In genomic region chr13:109146393-109146792, GRCh38 we compare ENCODE assay signal across 20 cellular contexts.
DNase-seq lines count a peak whose midpoint lies in the region; ATAC-seq, FAIRE-seq and TF ChIP-seq lines count a peak whose summit lies in the region.
"Had no signal": no experiment of that assay in that cellular context is flagged by ENCODE, and none has a peak within 500 bp of the region (broad histone marks: within the 10 kb centered on the region; RNA-seq: fewer than 3 reads in every experiment).

No MANE protein-coding gene starts in this region.

- H3K9me3 Mint-ChIP-seq in astrocyte (ENCODE audit: unreplicated experiment), result peaks cover 6% of the 10 kb centered on the region
- H3K9me3 Mint-ChIP-seq in CD4-positive, alpha-beta T cell, result no peaks in the 10 kb centered on the region

- H2BK20ac ChIP-seq in IMR-90 (ENCODE audit: low read depth, low read length), result peak overlapping the region; percentile 86

- POLR2A ChIA-PET in A673 (lab: Charles Lee; ENCODE audit: low non-redundant PET) (no interaction called here), IMR-90 (lab: Charles Lee; ENCODE audit: unreplicated experiment) (no interaction called here)
- POLR2A ChIA-PET in CD4-positive, alpha-beta T cell (lab: Charles Lee), result no interaction called here

- TF ChIP-seq RAD21 in IMR-90 (IDR thresholded peaks at IDR 0.05; ENCODE audit: low read length), result no peak

- no peak overlapping the region for H3K23ac ChIP-seq in IMR-90 (ENCODE audit: low read depth, low read length)
- no peak overlapping the region for H3K23ac ChIP-seq in mesenchymal stem cell (ENCODE audit: low read length in 2 of 2)

- H2BK12ac ChIP-seq in mesenchymal stem cell (ENCODE audit: low read length in 2 of 2), result peak overlapping the region; percentile 3 to 57

- peak overlapping the region; percentile 75 for H4K91ac ChIP-seq in IMR-90 (ENCODE audit: insufficient read depth, low read depth, low read length)
- no peak overlapping the region for H4K91ac ChIP-seq in mesenchymal stem cell (ENCODE audit: low read length)

- H3K27me3 ChIP-seq in A673 (replicated peaks; ENCODE audit: insufficient read depth, low read depth, low read length, poor library complexity) (no peaks in the 10 kb centered on the region), IMR-90 (ENCODE audit: control insufficient read depth, insufficient read depth, low read length) (peaks cover 7% of the 10 kb centered on the region), astrocyte (ENCODE audit: insufficient read depth, low read length) (no peaks in the 10 kb centered on the region), mesenchymal stem cell (ENCODE audit: control insufficient read depth in 1 of 2, insufficient read depth in 1 of 2, low read length in 2 of 2) (peaks cover 0 to 14% of the 10 kb centered on the region in 2 experiments), MG63 (no peaks in the 10 kb centered on the region)
- H3K27me3 ChIP-seq in CD4-positive, alpha-beta T cell (ENCODE audit: control insufficient read depth, insufficient read depth, low read length), result peaks cover 7% of the 10 kb centered on the region

- H2AFZ ChIP-seq in IMR-90 (replicated peaks; ENCODE audit: low read length, poor library complexity) (no peak overlapping the region), astrocyte (ENCODE audit: low read depth, low read length) (no peak overlapping the region), mesenchymal stem cell (ENCODE audit: low read depth, low read length) (no peak overlapping the region)

- H4K5ac ChIP-seq in IMR-90 (ENCODE audit: low read depth, low read length), result peak overlapping the region; percentile 77; the same call in 1 of the 2 replicates

- H3K4me3 ChIP-seq in A673 (ENCODE audit: low read depth, low read length, poor library complexity, severe bottlenecking) (no peak overlapping the region), IMR-90 (ENCODE audit: insufficient read depth, low read depth, low read length) (no peak overlapping the region), astrocyte (ENCODE audit: insufficient read depth, low read depth, low read length) (no peak overlapping the region), mesenchymal stem cell (ENCODE audit: insufficient read depth in 1 of 2, low read depth in 1 of 2, low read length in 2 of 2) (no peak overlapping the region), MG63 (no peak overlapping the region)

- WGBS in IMR-90 (ENCODE audit: extremely low coverage in 2 of 2, insufficient read length in 1 of 2), 2 experiments, result no CpG with 5 or more reads among the region's 4 CpGs
- 100% methylated on average over 2 of the region's 4 CpGs for WGBS in mesenchymal stem cell

- H3K9me3 ChIP-seq in A673 (ENCODE audit: low read depth, low read length, poor library complexity, severe bottlenecking) (no peaks in the 10 kb centered on the region), IMR-90 (ENCODE audit: control insufficient read depth, insufficient read depth, low read length) (no peaks in the 10 kb centered on the region), astrocyte (ENCODE audit: insufficient read depth, low read depth, low read length) (no peaks in the 10 kb centered on the region), mesenchymal stem cell (ENCODE audit: control insufficient read depth, low read length) (no peaks in the 10 kb centered on the region), MG63 (no peaks in the 10 kb centered on the region)
- no peaks in the 10 kb centered on the region for H3K9me3 ChIP-seq in CD4-positive, alpha-beta T cell (ENCODE audit: control insufficient read depth, low read length)

- peak overlapping the region; percentile 49 to 50; a peak in 3 of 4 replicates for H4K8ac ChIP-seq in IMR-90 (ENCODE audit: low read depth in 2 of 2, low read length in 2 of 2)
- peak overlapping the region; percentile 61 for H4K8ac ChIP-seq in mesenchymal stem cell (ENCODE audit: low read length)

- DNase-seq in A673 (ENCODE audit: low spot score) (no peak), IMR-90 (no peak), astrocyte (ENCODE audit: low read depth) (no peak), mesenchymal stem cell (no peak), NCI-H2196 treated with DMSO at 0.1 percent for 48 hours (lab: John Stamatoyannopoulos, UW; ENCODE audit: unreplicated experiment) (no peak), MG63 (no peak)
- no peak for DNase-seq in stimulated activated naive CD4-positive, alpha-beta T cell (lab: John Stamatoyannopoulos, UW)
- no peak for DNase-seq in CD4-positive, alpha-beta T cell
- DNase-seq: ACHN; AML-193; COR-L47; H7; NCI-H1930; NCI-H2171; NCI-H446 treated with DMSO at 0.1 percent for 48 hours; NK-92 treated with Interleukin-12 subunit alpha and Interleukin-12 subunit beta, amount 100 ng/mL, for 24 hours had no signal

- H3K27ac Mint-ChIP-seq in astrocyte (ENCODE audit: unreplicated experiment), result no peak overlapping the region
- H3K27ac Mint-ChIP-seq in CD4-positive, alpha-beta T cell, result no peak overlapping the region
- H3K27ac Mint-ChIP-seq: CD14-positive monocyte had no signal

- H3K79me2 ChIP-seq in astrocyte (ENCODE audit: insufficient read depth, low read length), result no peaks in the 10 kb centered on the region

- H3K18ac ChIP-seq in IMR-90 (ENCODE audit: low read depth, low read length) (peak overlapping the region; percentile 79; the same call in 1 of the 2 replicates), mesenchymal stem cell (ENCODE audit: low read depth in 1 of 2, low read length in 2 of 2) (peak overlapping the region; percentile 70 to 74)

- H3K36me3 ChIP-seq in A673 (ENCODE audit: insufficient read depth, low read length, poor library complexity, severe bottlenecking), result no peaks in the 10 kb centered on the region
- H3K36me3 ChIP-seq in IMR-90 (ENCODE audit: control insufficient read depth, insufficient read depth, low read length), result no peaks in the 10 kb centered on the region
- H3K36me3 ChIP-seq in astrocyte (ENCODE audit: insufficient read depth, low read length), result no peaks in the 10 kb centered on the region
- H3K36me3 ChIP-seq in mesenchymal stem cell (ENCODE audit: control insufficient read depth in 1 of 2, insufficient read depth in 2 of 2, low read depth in 1 of 2, low read length in 2 of 2), result no peaks in the 10 kb centered on the region
- H3K36me3 ChIP-seq in MG63, result no peaks in the 10 kb centered on the region

- BruUV-seq in A673 (replicated peaks; lab: Mats Ljungman, UMichigan) (no TSS peak), IMR-90 (replicated peaks; lab: Mats Ljungman, UMichigan) (no TSS peak)

- H3K56ac ChIP-seq in IMR-90 (ENCODE audit: extremely low read depth, insufficient read depth, low read length), result no peak overlapping the region; the same call in 1 of the 2 replicates

- peak overlapping the region; percentile 51 for H2BK5ac ChIP-seq in IMR-90 (ENCODE audit: low read depth, low read length, poor library complexity, severe bottlenecking)
- H2BK5ac ChIP-seq in mesenchymal stem cell (ENCODE audit: low read depth, low read length, poor library complexity, severe bottlenecking), result no peak overlapping the region

- no peak overlapping the region for H3K14ac ChIP-seq in IMR-90 (replicated peaks; ENCODE audit: low read depth, low read length)
- H3K14ac ChIP-seq in mesenchymal stem cell (ENCODE audit: low read length in 2 of 2), result no peak overlapping the region

- in situ Hi-C loops in IMR-90 (cut with MboI; ENCODE audit: low sequenced_read_pairs), result loop anchor here (5.0 kb wide), 1 partner anchor 961 kb away; no protein-coding TSS in a partner anchor

- intact Hi-C loops in A673 (cut with micrococcal nuclease; ENCODE audit: unreplicated experiment), result loop anchor here (5.0 to 10.0 kb wide), 4 partner anchors 229 to 958 kb away; no protein-coding TSS in a partner anchor
- intact Hi-C loops in IMR-90 (cut with micrococcal nuclease), result loop anchor here (5.0 kb wide), 2 partner anchors 126 to 421 kb away; no protein-coding TSS in a partner anchor
- intact Hi-C loops in CD4-positive, alpha-beta T cell (cut with DNase I, micrococcal nuclease), result loop anchor here (5.0 to 10.0 kb wide), 2 partner anchors 646 to 968 kb away; no protein-coding TSS in a partner anchor

- H4K20me1 ChIP-seq in IMR-90 (ENCODE audit: insufficient read depth, low read length) (no peaks in the 10 kb centered on the region), astrocyte (ENCODE audit: insufficient read depth, low read length) (no peaks in the 10 kb centered on the region)

- no peak overlapping the region for H3K4me3 Mint-ChIP-seq in astrocyte (ENCODE audit: unreplicated experiment)
- no peak overlapping the region for H3K4me3 Mint-ChIP-seq in CD4-positive, alpha-beta T cell
- H3K4me3 Mint-ChIP-seq: CD14-positive monocyte had no signal

- peak overlapping the region; percentile 87 for H2BK120ac ChIP-seq in IMR-90 (ENCODE audit: low read depth, low read length)
- H2BK120ac ChIP-seq in mesenchymal stem cell (ENCODE audit: low read depth, low read length), result no peak overlapping the region

- H3K9ac ChIP-seq in IMR-90 (ENCODE audit: low read depth, low read length) (no peak overlapping the region), astrocyte (ENCODE audit: low read length) (peak overlapping the region; percentile 53), mesenchymal stem cell (ENCODE audit: low read length) (no peak overlapping the region)

- CTCF ChIA-PET in A673 (lab: Charles Lee) (no interaction called here), IMR-90 (lab: Yijun Ruan, JAX) (interaction anchor here (0.7 to 1.0 kb wide), 4 partner anchors 128 to 963 kb away, joined by 3 to 4 read pairs (median 3); no protein-coding TSS in a partner anchor)
- CTCF ChIA-PET in CD4-positive, alpha-beta T cell (lab: Charles Lee), result no interaction called here

- FAIRE-seq in astrocyte (lab: Jason Lieb, UNC), result no peak
- FAIRE-seq: GM12891, HTR-8/SVneo had no signal

- no peak for TF ChIP-seq POLR2A in IMR-90 (IDR thresholded peaks at IDR 0.05; ENCODE audit: low read depth, low read length)

- ATAC-seq in IMR-90 (ENCODE audit: low read depth), result no peak
- no peak for ATAC-seq in CD4-positive, alpha-beta T cell (ENCODE audit: poor library complexity)

- H3K36me3 Mint-ChIP-seq in astrocyte (ENCODE audit: low read depth, unreplicated experiment), result no peaks in the 10 kb centered on the region
- H3K36me3 Mint-ChIP-seq in CD4-positive, alpha-beta T cell (ENCODE audit: low read depth), result no peaks in the 10 kb centered on the region
- H3K36me3 Mint-ChIP-seq: CD14-positive monocyte had no signal

- peaks cover 71% of the 10 kb centered on the region for H3K4me1 ChIP-seq in A673 (ENCODE audit: insufficient read depth, low read length, poor library complexity, severe bottlenecking)
- peaks cover 9% of the 10 kb centered on the region for H3K4me1 ChIP-seq in IMR-90 (ENCODE audit: control insufficient read depth, insufficient read depth, low read length)
- H3K4me1 ChIP-seq in astrocyte (ENCODE audit: insufficient read depth, low read length), result peaks cover 24% of the 10 kb centered on the region
- H3K4me1 ChIP-seq in mesenchymal stem cell (ENCODE audit: control insufficient read depth, insufficient read depth, low read depth, low read length), result no peaks in the 10 kb centered on the region

- H3K4ac ChIP-seq in IMR-90 (ENCODE audit: low read depth, low read length), result peak overlapping the region; percentile 78
- peak overlapping the region in 1 of 2 experiments; percentile 1 for H3K4ac ChIP-seq in mesenchymal stem cell (ENCODE audit: low read depth in 1 of 2, low read length in 2 of 2)

- H2BK15ac ChIP-seq in IMR-90 (ENCODE audit: low read depth, low read length), result peak overlapping the region; percentile 76; the same call in 2 of the 3 replicates
- no peak overlapping the region for H2BK15ac ChIP-seq in mesenchymal stem cell (ENCODE audit: low read depth, poor library complexity, severe bottlenecking)

- H3K27ac ChIP-seq in A673 (ENCODE audit: low read depth, low read length, poor library complexity, severe bottlenecking) (peak overlapping the region; percentile 80), IMR-90 (ENCODE audit: insufficient read depth, low read length) (no peak overlapping the region), astrocyte (ENCODE audit: low read depth, low read length) (peak overlapping the region; percentile 82), mesenchymal stem cell (ENCODE audit: low read length, poor library complexity, severe bottlenecking) (no peak overlapping the region)
- no peak overlapping the region for H3K27ac ChIP-seq in CD4-positive, alpha-beta T cell (ENCODE audit: low read depth, low read length)
- H3K27ac ChIP-seq: HL-60 had no signal

- H2AK9ac ChIP-seq in IMR-90 (replicated peaks; ENCODE audit: low read depth, low read length, poor library complexity), result no peak overlapping the region

- TF ChIP-seq CTCF in A673 (conservative IDR thresholded peaks at IDR 0.05; ENCODE audit: low read depth, low read length) (no peak), IMR-90 (conservative IDR thresholded peaks at IDR 0.05; ENCODE audit: low read depth, low read length) (no peak), astrocyte (IDR thresholded peaks at IDR 0.05; ENCODE audit: insufficient read depth, low read depth, low read length) (no peak)
- no peak for TF ChIP-seq CTCF in CD4-positive, alpha-beta T cell (IDR thresholded peaks at IDR 0.05)

- peaks cover 3% of the 10 kb centered on the region; the same call in 1 of the 2 replicates for H3K9me1 ChIP-seq in IMR-90 (ENCODE audit: insufficient read depth, low read length)

- H3K4me1 Mint-ChIP-seq in astrocyte (ENCODE audit: low read depth, unreplicated experiment), result peaks cover 16% of the 10 kb centered on the region
- no peaks in the 10 kb centered on the region for H3K4me1 Mint-ChIP-seq in CD4-positive, alpha-beta T cell (ENCODE audit: low read depth)

- H2AK5ac ChIP-seq in IMR-90 (ENCODE audit: low read depth, low read length) (peak overlapping the region; percentile 86), mesenchymal stem cell (ENCODE audit: low read length, severe bottlenecking) (peak overlapping the region; percentile 12)

- no peaks in the 10 kb centered on the region for H3K79me1 ChIP-seq in IMR-90 (ENCODE audit: low read depth in 1 of 2, low read length in 2 of 2)
- H3K79me1 ChIP-seq in mesenchymal stem cell (replicated peaks; ENCODE audit: low read length, poor library complexity, severe bottlenecking), result no peaks in the 10 kb centered on the region

- dilution Hi-C loops in IMR-90 (cut with HindIII; ENCODE audit: low sequenced_read_pairs, unreplicated experiment), result no loop called here

- H3K27me3 Mint-ChIP-seq in astrocyte (ENCODE audit: low read depth, unreplicated experiment), result no peaks in the 10 kb centered on the region
- peaks cover 26% of the 10 kb centered on the region for H3K27me3 Mint-ChIP-seq in CD4-positive, alpha-beta T cell

- H3K4me2 ChIP-seq in IMR-90 (ENCODE audit: low read depth, low read length) (no peak overlapping the region), astrocyte (ENCODE audit: low read length) (no peak overlapping the region), mesenchymal stem cell (ENCODE audit: low read length, poor library complexity, severe bottlenecking) (no peak overlapping the region)

Comparison
In these comparisons a context has a peak if more than half of its experiments do, and no peak if none do; other contexts are left out.
1. H3K27ac ChIP-seq: peak in A673 (single experiment) and astrocyte (single experiment); none in IMR-90 (single experiment), mesenchymal stem cell (single experiment) and CD4-positive, alpha-beta T cell (single experiment).